Comparison of ENCODE assay signal across 21 cellular contexts in genomic region chr12:122544537-122544936, GRCh38.
DNase-seq lines count a peak whose midpoint lies in the region; ATAC-seq and TF ChIP-seq lines count a peak whose summit lies in the region.
"Had no signal": no experiment of that assay in that cellular context is flagged by ENCODE, and none has a peak within 500 bp of the region (broad histone marks: within the 10 kb centered on the region; RNA-seq: fewer than 3 reads in every experiment).

No MANE protein-coding gene starts in this region.

- no peaks in the 10 kb centered on the region for H3K9me3 Mint-ChIP-seq in memory B cell
- H3K9me3 Mint-ChIP-seq: CD4-positive, CD25-positive, alpha-beta regulatory T cell had no signal

- peak overlapping the region; percentile 25; the same call in 1 of the 2 replicates for H3K27ac ChIP-seq in MM.1S (ENCODE audit: low read length)
- H3K27ac ChIP-seq: HL-60 had no signal

- H2AFZ ChIP-seq in MM.1S (ENCODE audit: low read length): no peak overlapping the region

- H3K4me3 ChIP-seq in MM.1S (ENCODE audit: low read length): no peak overlapping the region

- H3K4me2 ChIP-seq in MM.1S (ENCODE audit: low read depth, low read length): no peak overlapping the region

- no peaks in the 10 kb centered on the region for H3K27me3 ChIP-seq in MM.1S (replicated peaks; ENCODE audit: insufficient read depth, low read length)

- H3K27me3 Mint-ChIP-seq in memory B cell: no peaks in the 10 kb centered on the region
- H3K27me3 Mint-ChIP-seq: CD4-positive, CD25-positive, alpha-beta regulatory T cell; T-helper 17 cell had no signal

- H3K4me1 ChIP-seq in MM.1S (ENCODE audit: low read length): 0 out of 2 replicates have a peak, but pooled peaks cover 8% of the 10 kb centered on the region

- no peaks in the 10 kb centered on the region for H3K9me2 ChIP-seq in MM.1S (replicated peaks; ENCODE audit: insufficient read depth, low read length)

- H3F3A ChIP-seq in MM.1S (ENCODE audit: insufficient read depth, low read length): no peaks in the 10 kb centered on the region

- H3K9me3 ChIP-seq in MM.1S (replicated peaks; ENCODE audit: insufficient read depth, low read length): no peaks in the 10 kb centered on the region

- no peak for TF ChIP-seq CTCF in GM10248 (IDR thresholded peaks at IDR 0.05; ENCODE audit: control extremely low read depth, extremely low read depth, low read depth, missing control alignments)
- TF ChIP-seq CTCF in MM.1S (IDR thresholded peaks at IDR 0.05; ENCODE audit: low read length): no peak

- peak; percentile 38 for ATAC-seq in GM18867 (IDR thresholded peaks at IDR 0.05; ENCODE audit: unreplicated experiment)
- ATAC-seq in memory B cell (ENCODE audit: low read depth): no peak
- no peak for ATAC-seq in GM21825 (IDR thresholded peaks at IDR 0.05; ENCODE audit: unreplicated experiment)
- no peak for ATAC-seq in HG03521 (IDR thresholded peaks at IDR 0.05; ENCODE audit: unreplicated experiment)
- ATAC-seq: PC-3, T-helper 17 cell had no signal

- peaks cover 10% of the 10 kb centered on the region for H3K36me3 Mint-ChIP-seq in memory B cell

- H3K4me1 Mint-ChIP-seq in memory B cell: peaks cover 6% of the 10 kb centered on the region
- H3K4me1 Mint-ChIP-seq: T-helper 17 cell had no signal

- H3K27ac Mint-ChIP-seq in memory B cell: peak overlapping the region; percentile 9
- H3K27ac Mint-ChIP-seq: T-helper 17 cell had no signal

- H4K20me1 ChIP-seq in MM.1S (ENCODE audit: insufficient read depth, low read length): no peaks in the 10 kb centered on the region

- DNase-seq in GM10248 (ENCODE audit: extremely low spot score) (peak; percentile 23), MM.1S (no peak), memory B cell (ENCODE audit: low spot score in 2 of 2) (no peak), COR-L47 (lab: John Stamatoyannopoulos, UW) (no peak)
- DNase-seq: CD4-positive, CD25-positive, alpha-beta regulatory T cell; DMS79 treated with DMSO at 0.1 percent for 48 hours; KG1; MV-4-11; NCI-H1694 treated with DMSO at 0.1 percent for 48 hours; NCI-H2081 treated with DMSO at 0.1 percent for 48 hours; NCI-H2171 treated with DMSO at 0.1 percent for 48 hours; NCI-H524 treated with DMSO at 0.1 percent for 48 hours; NCI-H82; PC-3; Right ventricle myocardium superior; SW 1271; T-helper 17 cell had no signal

- H3K9ac ChIP-seq in MM.1S (ENCODE audit: low read length): no peak overlapping the region

- POLR2A ChIA-PET in GM10248 (lab: Yijun Ruan, JAX): interaction anchor here (0.8 kb wide), 1 partner anchor 123 kb away, joined by 3 read pairs; no protein-coding TSS in a partner anchor

- CTCF ChIA-PET in GM10248 (lab: Yijun Ruan, JAX): interaction anchor here (1.0 kb wide), 1 partner anchor 10 kb away, joined by 3 read pairs; no protein-coding TSS in a partner anchor

- H3K36me3 ChIP-seq in MM.1S (replicated peaks; ENCODE audit: insufficient read depth, low read length): no peaks in the 10 kb centered on the region

- H3K4me3 Mint-ChIP-seq in memory B cell: no peak overlapping the region
- H3K4me3 Mint-ChIP-seq: CD4-positive, CD25-positive, alpha-beta regulatory T cell; T-helper 17 cell had no signal

- no peaks in the 10 kb centered on the region for H3K79me2 ChIP-seq in MM.1S (ENCODE audit: low read length)
